ENCODE assay signal across 19 cellular contexts in genomic region chr9:114413909-114414308, GRCh38. TPM values are rescaled to one million over a fixed set of nuclear protein-coding genes. Genes with fewer than 3 reads are reported as not detected.
DNase-seq lines count a peak whose midpoint lies in the region; FAIRE-seq and TF ChIP-seq lines count a peak whose summit lies in the region.
"Had no signal": no experiment of that assay in that cellular context is flagged by ENCODE, and none has a peak within 500 bp of the region (broad histone marks: within the 10 kb centered on the region; RNA-seq: fewer than 3 reads in every experiment).

No MANE protein-coding gene starts in this region.

- H3K27me3 ChIP-seq in BLaER1, result no peaks in the 10 kb centered on the region
- no peaks in the 10 kb centered on the region for H3K27me3 ChIP-seq in Loucy (ENCODE audit: insufficient read depth, low read length, poor library complexity, severe bottlenecking)
- no peaks in the 10 kb centered on the region for H3K27me3 ChIP-seq in neural cell (ENCODE audit: insufficient read depth, low read depth, low read length)
- H3K27me3 ChIP-seq: colonic mucosa, upper lobe of right lung had no signal

- peak overlapping the region; percentile 56 for H3K27ac Mint-ChIP-seq in dendritic cell treated with granulocyte-macrophage colony-stimulating factor and Interleukin-4, amounts not matched to agents 40 ng/mL and 50 ng/mL, for 4 days
- H3K27ac Mint-ChIP-seq: activated CD4-positive, alpha-beta T cell treated with anti-CD3 and anti-CD28 coated beads for 36 hours had no signal

- no peak overlapping the region for H3K4me3 Mint-ChIP-seq in dendritic cell treated with granulocyte-macrophage colony-stimulating factor and Interleukin-4, amounts not matched to agents 40 ng/mL and 50 ng/mL, for 4 days
- H3K4me3 Mint-ChIP-seq: activated CD4-positive, alpha-beta T cell treated with anti-CD3 and anti-CD28 coated beads for 36 hours; naive B cell had no signal

- no peak overlapping the region for H3K9ac ChIP-seq in BLaER1
- H3K9ac ChIP-seq in Loucy (ENCODE audit: low read depth, low read length, poor library complexity, severe bottlenecking), result no peak overlapping the region
- H3K9ac ChIP-seq in neural cell (ENCODE audit: low read length), result peak overlapping the region; percentile 1

- intact Hi-C loops in dendritic cell treated with granulocyte-macrophage colony-stimulating factor and Interleukin-4, amounts not matched to agents 40 ng/mL and 50 ng/mL, for 4 days (cut with micrococcal nuclease), result no loop called here

- H3K4me3 ChIP-seq in BLaER1 (no peak overlapping the region), Loucy (ENCODE audit: low read length, poor library complexity, severe bottlenecking) (no peak overlapping the region), neural cell (ENCODE audit: low read length) (no peak overlapping the region)
- H3K4me3 ChIP-seq: colonic mucosa, skin epidermis, upper lobe of right lung had no signal

- no peaks in the 10 kb centered on the region for H3K36me3 ChIP-seq in BLaER1
- no peaks in the 10 kb centered on the region for H3K36me3 ChIP-seq in Loucy (ENCODE audit: insufficient read depth, low read length)
- no peaks in the 10 kb centered on the region for H3K36me3 ChIP-seq in neural cell (ENCODE audit: insufficient read depth, low read length)
- H3K36me3 ChIP-seq: colonic mucosa, upper lobe of right lung had no signal

- no peaks in the 10 kb centered on the region for H3K27me3 Mint-ChIP-seq in dendritic cell treated with granulocyte-macrophage colony-stimulating factor and Interleukin-4, amounts not matched to agents 40 ng/mL and 50 ng/mL, for 4 days
- H3K27me3 Mint-ChIP-seq: activated CD4-positive, alpha-beta T cell treated with anti-CD3 and anti-CD28 coated beads for 36 hours; naive B cell had no signal

- peaks cover 9% of the 10 kb centered on the region for H3K36me3 Mint-ChIP-seq in dendritic cell treated with granulocyte-macrophage colony-stimulating factor and Interleukin-4, amounts not matched to agents 40 ng/mL and 50 ng/mL, for 4 days (ENCODE audit: low read depth)
- H3K36me3 Mint-ChIP-seq: naive B cell had no signal

- peaks cover 14% of the 10 kb centered on the region for H3K9me3 Mint-ChIP-seq in dendritic cell treated with granulocyte-macrophage colony-stimulating factor and Interleukin-4, amounts not matched to agents 40 ng/mL and 50 ng/mL, for 4 days

- H3F3A ChIP-seq in Loucy (ENCODE audit: low read depth) (no peaks in the 10 kb centered on the region), neural cell (ENCODE audit: insufficient read depth, low read length, poor library complexity, severe bottlenecking) (no peaks in the 10 kb centered on the region)

- no peak for DNase-seq in T-helper 2 cell
- no peak for DNase-seq in D721Med (ENCODE audit: insufficient read length, low spot score)
- no peak for DNase-seq in NCI-H1930 (lab: John Stamatoyannopoulos, UW)
- no peak for DNase-seq in COLO668 (lab: John Stamatoyannopoulos, UW; ENCODE audit: unreplicated experiment)
- DNase-seq: activated CD4-positive, alpha-beta T cell treated with anti-CD3 and anti-CD28 coated beads for 36 hours; activated gamma-delta T cell; colonic mucosa; naive B cell; NCI-H2171 treated with DMSO at 0.1 percent for 48 hours; OCI-M1; upper lobe of right lung had no signal

- H3K4me1 ChIP-seq in BLaER1, result peaks cover 20% of the 10 kb centered on the region
- H3K4me1 ChIP-seq in Loucy (ENCODE audit: insufficient read depth, low read length, poor library complexity, severe bottlenecking), result peaks cover 4% of the 10 kb centered on the region
- H3K4me1 ChIP-seq: colonic mucosa, upper lobe of right lung had no signal

- H3K9me3 ChIP-seq in BLaER1, result no peaks in the 10 kb centered on the region
- no peaks in the 10 kb centered on the region for H3K9me3 ChIP-seq in Loucy (ENCODE audit: insufficient read depth, low read depth, low read length)
- H3K9me3 ChIP-seq in neural cell (ENCODE audit: low read length), result no peaks in the 10 kb centered on the region
- H3K9me3 ChIP-seq: colonic mucosa, upper lobe of right lung had no signal

- no peak for FAIRE-seq in D721Med (lab: Jason Lieb, UNC)
- FAIRE-seq: frontal cortex, G401.6, keratinocyte had no signal

- H3K4me2 ChIP-seq in BLaER1 (peak overlapping the region; percentile 42), Loucy (ENCODE audit: low read depth, low read length, poor library complexity, severe bottlenecking) (no peak overlapping the region), neural cell (ENCODE audit: low read length) (peak overlapping the region; percentile 35)

- peaks cover 78% of the 10 kb centered on the region for H3K4me1 Mint-ChIP-seq in dendritic cell treated with granulocyte-macrophage colony-stimulating factor and Interleukin-4, amounts not matched to agents 40 ng/mL and 50 ng/mL, for 4 days (ENCODE audit: low read depth)
- H3K4me1 Mint-ChIP-seq: naive B cell had no signal

- H3K9me2 ChIP-seq in Loucy (replicated peaks; ENCODE audit: low read depth, low read length), result no peaks in the 10 kb centered on the region
- H3K9me2 ChIP-seq in neural cell (ENCODE audit: insufficient read depth, low read length), result no peaks in the 10 kb centered on the region

- H3K27ac ChIP-seq in BLaER1 (peak overlapping the region; percentile 23; the same call in 1 of the 2 replicates), neural cell (ENCODE audit: low read length) (peak overlapping the region; percentile 20)
- H3K27ac ChIP-seq: colonic mucosa, skin epidermis, upper lobe of right lung had no signal

- H2AFZ ChIP-seq in Loucy (ENCODE audit: low read length), result peak overlapping the region; percentile 47
- H2AFZ ChIP-seq in neural cell (ENCODE audit: low read depth, low read length), result no peak overlapping the region

- no peak for TF ChIP-seq EP300 in neural cell (conservative IDR thresholded peaks at IDR 0.05; ENCODE audit: poor library complexity, severe bottlenecking)

- H4K20me1 ChIP-seq in BLaER1, result no peaks in the 10 kb centered on the region
- no peaks in the 10 kb centered on the region for H4K20me1 ChIP-seq in Loucy (ENCODE audit: insufficient read depth, low read length, poor library complexity, severe bottlenecking)
- H4K20me1 ChIP-seq in neural cell (ENCODE audit: insufficient read depth), result no peaks in the 10 kb centered on the region

- no peak for TF ChIP-seq CTCF in Loucy (conservative IDR thresholded peaks at IDR 0.05; ENCODE audit: low read length)
- TF ChIP-seq CTCF in neural cell (IDR thresholded peaks at IDR 0.05; ENCODE audit: poor library complexity, severe bottlenecking), result no peak
- no peak for TF ChIP-seq CTCF in D721Med (IDR thresholded peaks at IDR 0.05; ENCODE audit: insufficient read depth, missing control alignments)

- no peak for TF ChIP-seq RAD21 in neural cell (conservative IDR thresholded peaks at IDR 0.05)

- H3K79me2 ChIP-seq in Loucy (ENCODE audit: insufficient read depth, low read length) (no peaks in the 10 kb centered on the region), neural cell (replicated peaks; ENCODE audit: insufficient read depth, low read length) (no peaks in the 10 kb centered on the region)

TF ChIP-seq in neural cell, 6 proteins besides CTCF, POLR2A, EP300 and RAD21:
- no peak for TF ChIP-seq REST (IDR thresholded peaks at IDR 0.05; ENCODE audit: borderline replicate concordance)
- no peak for TF ChIP-seq EZH2 (IDR thresholded peaks at IDR 0.05; ENCODE audit: borderline replicate concordance, insufficient read depth, low read length, poor library complexity, severe bottlenecking)
- TF ChIP-seq TAF1 (IDR thresholded peaks at IDR 0.05; ENCODE audit: low read depth), result no peak
- no peak for TF ChIP-seq SMC3 (conservative IDR thresholded peaks at IDR 0.05; ENCODE audit: poor library complexity)
- TF ChIP-seq MXI1 (conservative IDR thresholded peaks at IDR 0.05; ENCODE audit: poor library complexity, severe bottlenecking), result no peak
- no peak for TF ChIP-seq POLR2AphosphoS5 (IDR thresholded peaks at IDR 0.05)

RNA-seq across cellular contexts. Expression of gene AKNA, which starts 26.1 kb away (rescaled TPM):
- 1.2 and 1.8 TPM in 2 replicates for polyA plus RNA-seq in neural cell
- polyA minus RNA-seq in neural cell, result 6.8 TPM in 2 replicates
